In the genomic region with DNA sequence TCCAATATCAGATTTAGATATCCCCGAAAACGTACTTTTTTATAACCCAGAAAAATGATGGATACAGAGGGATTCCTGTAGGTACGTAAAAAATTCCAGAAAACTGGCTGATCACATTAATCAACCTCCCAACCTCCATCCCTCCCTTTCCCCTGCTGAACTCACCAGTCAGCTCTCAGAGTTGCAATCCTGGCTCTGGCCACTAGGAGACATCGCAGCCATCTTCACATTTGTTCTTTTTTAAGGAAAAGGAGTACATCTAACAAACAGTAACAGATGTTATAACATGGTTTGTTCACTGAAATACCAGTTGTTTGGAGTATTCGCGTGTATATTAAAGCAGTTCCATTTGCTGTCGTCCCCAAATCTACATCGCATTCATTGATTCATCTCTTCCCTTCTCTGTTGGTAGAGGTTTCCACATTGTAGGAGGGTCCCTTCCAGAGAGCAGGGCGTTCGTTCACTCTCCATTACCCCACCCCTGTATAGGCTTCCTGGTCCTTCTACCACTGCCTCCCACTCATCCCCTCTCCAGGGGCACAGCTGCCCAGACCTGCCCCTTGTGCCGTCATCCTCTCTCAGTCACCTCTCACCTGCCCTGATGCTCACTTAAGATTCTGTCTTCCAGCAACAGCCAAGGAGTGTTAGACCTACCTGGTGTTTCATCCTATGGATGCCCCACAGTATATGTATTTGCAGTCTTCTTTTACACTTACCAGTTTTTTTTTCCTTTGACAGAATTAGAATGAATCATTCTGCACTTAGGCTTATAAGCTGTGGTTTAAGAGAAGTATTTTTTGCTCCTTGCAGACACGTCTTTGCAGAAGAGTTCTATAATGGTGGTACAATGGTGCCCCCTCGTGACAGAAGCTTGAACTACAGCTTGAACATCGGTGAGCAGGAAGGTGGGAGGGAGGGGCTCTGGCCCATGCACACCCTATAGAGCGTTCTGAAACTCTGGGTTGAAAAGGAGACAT, we compare ENCODE assay signal across 8 cellular contexts. TPM values are rescaled to one million over a fixed set of nuclear protein-coding genes. Genes with fewer than 3 reads are reported as not detected.
A peak's percentile ranks its signal among the peaks of the same experiment; 100 is the strongest.
DNase-seq lines count a peak whose midpoint lies in the region; ATAC-seq and TF ChIP-seq lines count a peak whose summit lies in the region.

No MANE protein-coding gene starts in this region.

- TF ChIP-seq POLR2A in gastroesophageal sphincter (IDR thresholded peaks at IDR 0.05) (no peak), vagina (IDR thresholded peaks at IDR 0.05) (no peak)

- no peaks in the 10 kb centered on the region for H3K27me3 Mint-ChIP-seq in activated T-helper 2 cell treated with anti-CD3 and anti-CD28 coated beads, Interferon-gamma antibody, Interleukin-2, Interleukin-4, amounts not matched to agents 10 μg/mL and 5 μg/mL and 100 μg/mL, durations not matched to agents 14 hours and 24 hours and 36 hours (ENCODE audit: low read depth)
- no peaks in the 10 kb centered on the region for H3K27me3 Mint-ChIP-seq in progenitor cell of endocrine pancreas

- 24 to 41% methylated on average over 10 to 11 of the region's 15 CpGs for WGBS in gastroesophageal sphincter (ENCODE audit: low coverage in 1 of 2), 2 donors

- H3K4me3 ChIP-seq in gastroesophageal sphincter (no peak overlapping the region), vagina (no peak overlapping the region)

- H3K36me3 Mint-ChIP-seq in activated T-helper 2 cell treated with anti-CD3 and anti-CD28 coated beads, Interferon-gamma antibody, Interleukin-2, Interleukin-4, amounts not matched to agents 10 μg/mL and 5 μg/mL and 100 μg/mL, durations not matched to agents 14 hours and 24 hours and 36 hours (ENCODE audit: low read depth), result peaks cover 3% of the 10 kb centered on the region
- peaks cover 2% of the 10 kb centered on the region for H3K36me3 Mint-ChIP-seq in progenitor cell of endocrine pancreas (ENCODE audit: insufficient read depth)

- H3K4me1 Mint-ChIP-seq in activated T-helper 2 cell treated with anti-CD3 and anti-CD28 coated beads, Interferon-gamma antibody, Interleukin-2, Interleukin-4, amounts not matched to agents 10 μg/mL and 5 μg/mL and 100 μg/mL, durations not matched to agents 14 hours and 24 hours and 36 hours (ENCODE audit: low read depth), result peaks cover 5% of the 10 kb centered on the region
- H3K4me1 Mint-ChIP-seq in progenitor cell of endocrine pancreas (ENCODE audit: low read depth), result no peaks in the 10 kb centered on the region

- peak; percentile 91 for ATAC-seq in GM21576 (IDR thresholded peaks at IDR 0.05; ENCODE audit: unreplicated experiment)
- peak; percentile 46 for ATAC-seq in gastroesophageal sphincter

- TF ChIP-seq EP300 in gastroesophageal sphincter (IDR thresholded peaks at IDR 0.05), result no peak

- peak; percentile 9 to 68 (median 26) for TF ChIP-seq CTCF in gastroesophageal sphincter (IDR thresholded peaks at IDR 0.05)
- peak; percentile 59 for TF ChIP-seq CTCF in progenitor cell of endocrine pancreas (IDR thresholded peaks at IDR 0.05; ENCODE audit: unreplicated experiment)
- TF ChIP-seq CTCF in vagina (IDR thresholded peaks at IDR 0.05), result peak in 2 of 3 experiments; percentile 48 to 51

- in situ Hi-C loops in KBM-7 (cut with MboI; ENCODE audit: low pct_unique_long_range_greater_than_20kb, low sequenced_read_pairs), result loop anchor here (25.0 kb wide), 1 partner anchor 763 kb away; a partner anchor contains a TSS

- H3K4me1 ChIP-seq in gastroesophageal sphincter (no peaks in the 10 kb centered on the region), vagina (no peaks in the 10 kb centered on the region)

- intact Hi-C loops in activated T-helper 2 cell treated with anti-CD3 and anti-CD28 coated beads, Interferon-gamma antibody, Interleukin-2, Interleukin-4, amounts not matched to agents 10 μg/mL and 5 μg/mL and 100 μg/mL, durations not matched to agents 14 hours and 24 hours and 36 hours (cut with micrococcal nuclease), result no loop called here
- intact Hi-C loops in vagina (cut with DNase I), result no loop called here

- H3K36me3 ChIP-seq in gastroesophageal sphincter (peaks cover 0 to 1% of the 10 kb centered on the region in 2 donors), vagina (no peaks in the 10 kb centered on the region)

- H3K9me3 Mint-ChIP-seq in activated T-helper 2 cell treated with anti-CD3 and anti-CD28 coated beads, Interferon-gamma antibody, Interleukin-2, Interleukin-4, amounts not matched to agents 10 μg/mL and 5 μg/mL and 100 μg/mL, durations not matched to agents 14 hours and 24 hours and 36 hours, result no peaks in the 10 kb centered on the region
- H3K9me3 Mint-ChIP-seq in progenitor cell of endocrine pancreas (ENCODE audit: low read depth), result no peaks in the 10 kb centered on the region

- peak; percentile 88 for DNase-seq in ELF-1 (ENCODE audit: low read depth, low spot score)
- DNase-seq in KBM-7, result peak; percentile 92
- peak; percentile 4 to 22 for DNase-seq in SHP77 (lab: John Stamatoyannopoulos, UW)
- DNase-seq in activated T-helper 2 cell treated with anti-CD3 and anti-CD28 coated beads, Interferon-gamma antibody, Interleukin-2, Interleukin-4, amounts not matched to agents 10 μg/mL and 5 μg/mL and 100 μg/mL, durations not matched to agents 14 hours and 24 hours and 36 hours (ENCODE audit: low spot score), result peak; percentile 44
- DNase-seq in progenitor cell of endocrine pancreas (ENCODE audit: low spot score, unreplicated experiment), result peak; percentile 43
- no peak for DNase-seq in vagina (ENCODE audit: extremely low spot score in 2 of 2)

- no peak overlapping the region for H3K27ac Mint-ChIP-seq in activated T-helper 2 cell treated with anti-CD3 and anti-CD28 coated beads, Interferon-gamma antibody, Interleukin-2, Interleukin-4, amounts not matched to agents 10 μg/mL and 5 μg/mL and 100 μg/mL, durations not matched to agents 14 hours and 24 hours and 36 hours
- H3K27ac Mint-ChIP-seq in progenitor cell of endocrine pancreas, result peak overlapping the region; percentile 14

- H3K4me3 Mint-ChIP-seq in activated T-helper 2 cell treated with anti-CD3 and anti-CD28 coated beads, Interferon-gamma antibody, Interleukin-2, Interleukin-4, amounts not matched to agents 10 μg/mL and 5 μg/mL and 100 μg/mL, durations not matched to agents 14 hours and 24 hours and 36 hours (ENCODE audit: low read depth), result no peak overlapping the region
- no peak overlapping the region for H3K4me3 Mint-ChIP-seq in progenitor cell of endocrine pancreas (ENCODE audit: low read depth)

- H3K27ac ChIP-seq in gastroesophageal sphincter (no peak overlapping the region), vagina (no peak overlapping the region)

- H3K9me3 ChIP-seq in gastroesophageal sphincter (no peaks in the 10 kb centered on the region), vagina (no peaks in the 10 kb centered on the region)

- H3K27me3 ChIP-seq in gastroesophageal sphincter (no peaks in the 10 kb centered on the region), vagina (no peaks in the 10 kb centered on the region)

RNA-seq across cellular contexts. Expression of a gene that starts 36.8 kb away (rescaled TPM):
- total RNA-seq in activated T-helper 2 cell treated with anti-CD3 and anti-CD28 coated beads, Interferon-gamma antibody, Interleukin-2, Interleukin-4, amounts not matched to agents 10 μg/mL and 5 μg/mL and 100 μg/mL, durations not matched to agents 14 hours and 24 hours and 36 hours, result 0.30 TPM in 1 of 2 replicates, not detected in the other
- total RNA-seq in gastroesophageal sphincter (1 to 10 TPM in 2 of 4 donors, under 1 TPM in 1, not detected in 1; 0.62 to 2.0 (median 1.4) TPM), progenitor cell of endocrine pancreas (1.1 and 2.2 TPM in 2 replicates), vagina (9.6 TPM)

Comparison
In these comparisons a context has a peak if more than half of its experiments do, and no peak if none do; other contexts are left out.
1. DNase-seq: peak in ELF-1 (single experiment), KBM-7 (single experiment), SHP77 (2 of 2), activated T-helper 2 cell treated with anti-CD3 and anti-CD28 coated beads, Interferon-gamma antibody, Interleukin-2, Interleukin-4, amounts not matched to agents 10 μg/mL and 5 μg/mL and 100 μg/mL, durations not matched to agents 14 hours and 24 hours and 36 hours (single experiment) and progenitor cell of endocrine pancreas (single experiment); none in vagina (0 of 2).
2. Peak in every context shown above with its lines, with median percentiles within 50 percentile points of each other: CTCF ChIP-seq.